1 cellular context compared by ENCODE assay signal in genomic region chr2:136207665-136208064, GRCh38.
TF ChIP-seq lines count a peak whose summit lies in the region.

No MANE protein-coding gene starts in this region.

TF ChIP-seq in GM12878, 131 proteins besides CTCF, POLR2A, EP300 and RAD21 (continued from another document):
- no peak for TF ChIP-seq IRF3 (IDR thresholded peaks at IDR 0.05)
TF ChIP-seq in GM12878: peak in this region for 3.
